Comparison of ENCODE assay signal across 14 cellular contexts in the genomic region with DNA sequence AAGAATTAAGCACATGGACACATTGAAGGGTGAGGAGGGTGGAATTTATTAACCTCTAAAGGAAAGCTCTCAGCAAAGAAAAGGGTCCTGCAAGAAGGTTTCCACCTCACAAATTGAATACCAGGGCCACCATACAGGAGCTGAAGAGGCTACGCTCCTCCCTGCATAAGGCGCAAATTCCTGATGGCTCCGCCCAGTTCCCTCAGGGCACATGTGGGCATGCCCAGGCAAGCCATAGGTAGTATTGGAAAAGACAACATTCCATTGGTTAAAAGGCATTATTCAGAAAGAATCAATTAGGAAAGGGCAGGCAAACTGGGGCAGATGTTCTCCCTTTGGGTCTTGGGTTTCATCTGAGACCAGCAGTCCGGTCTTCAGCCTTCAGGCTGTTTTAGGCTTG.
"Had no signal": no experiment of that assay in that cellular context is flagged by ENCODE, and none has a peak within 500 bp of the region (broad histone marks: within the 10 kb centered on the region; RNA-seq: fewer than 3 reads in every experiment).

No MANE protein-coding gene starts in this region.

- H3K36me3 ChIP-seq: transverse colon had no signal

- ATAC-seq: psoas muscle had no signal

- H3K4me3 Mint-ChIP-seq: activated naive CD4-positive, alpha-beta T cell treated with anti-CD3 and anti-CD28 coated beads, Interleukin-2, amount 50 U/mL, for 24 hours; brain; nephron progenitor cell had no signal

- H3K27me3 Mint-ChIP-seq: activated naive CD4-positive, alpha-beta T cell treated with anti-CD3 and anti-CD28 coated beads, Interleukin-2, amount 50 U/mL, for 24 hours; brain had no signal

- H3K4me1 Mint-ChIP-seq: activated naive CD4-positive, alpha-beta T cell treated with anti-CD3 and anti-CD28 coated beads, Interleukin-2, amount 50 U/mL, for 24 hours had no signal

- H3K27ac ChIP-seq: psoas muscle, transverse colon had no signal

- H3K9me3 ChIP-seq: transverse colon had no signal

- H3K9me3 Mint-ChIP-seq: activated naive CD4-positive, alpha-beta T cell treated with anti-CD3 and anti-CD28 coated beads, Interleukin-2, amount 50 U/mL, for 24 hours had no signal

- H3K4me3 ChIP-seq: lung, psoas muscle, transverse colon had no signal

- DNase-seq: activated CD4-positive, alpha-beta T cell treated with anti-CD3 and anti-CD28 coated beads, Interleukin-2, amount 50 U/mL, for 1 hour; activated effector memory CD4-positive, alpha-beta T cell treated with Interleukin-2 at 50 U/mL for 16 hours; activated T-cell treated with anti-CD3 and anti-CD28 coated beads, Interleukin-2, amount 50 U/mL, for 1 hour; amniotic stem cell; foreskin melanocyte; nephron progenitor cell; psoas muscle; stimulated activated CD4-positive, alpha-beta T cell treated with anti-CD3 and anti-CD28 coated beads, Interleukin-12 subunit alpha, Interleukin-12 subunit beta, amount 100 ng/mL, for 4 hours; stimulated activated naive CD4-positive, alpha-beta T cell; substantia nigra; transverse colon had no signal

- H3K27me3 ChIP-seq: transverse colon had no signal

- H3K36me3 Mint-ChIP-seq: activated naive CD4-positive, alpha-beta T cell treated with anti-CD3 and anti-CD28 coated beads, Interleukin-2, amount 50 U/mL, for 24 hours; brain had no signal

- H3K27ac Mint-ChIP-seq: activated naive CD4-positive, alpha-beta T cell treated with anti-CD3 and anti-CD28 coated beads, Interleukin-2, amount 50 U/mL, for 24 hours; nephron progenitor cell had no signal
